ENCODE assay signal across 25 cellular contexts in genomic region chr2:139007130-139007529, GRCh38.
"Had no signal": no experiment of that assay in that cellular context is flagged by ENCODE, and none has a peak within 500 bp of the region (broad histone marks: within the 10 kb centered on the region; RNA-seq: fewer than 3 reads in every experiment).

No MANE protein-coding gene starts in this region.

- H3K9me3 Mint-ChIP-seq: nephron progenitor cell; stimulated activated memory B cell treated with anti-CD40 and anti-IgM and Interleukin-4, amounts not matched to agents 10 μg/mL and 1 μg/mL and 100 μg/mL, for 72 hours had no signal

- DNase-seq: naive B cell; naive thymus-derived CD8-positive, alpha-beta T cell; nephron progenitor cell; occipital lobe; ovary; posterior cingulate gyrus; psoas muscle; right cardiac atrium; right lobe of liver; spleen; stimulated activated CD4-positive, alpha-beta T cell treated with anti-CD3 and anti-CD28 coated beads, Interleukin-12 subunit alpha, Interleukin-12 subunit beta, amount 100 ng/mL, for 4 hours; stimulated activated CD4-positive, alpha-beta T cell treated with anti-CD3 and anti-CD28 coated beads, Interleukin-1b, Interleukin-23, amount 100 ng/mL, for 48 hours; stimulated activated CD4-positive, alpha-beta T cell treated with anti-CD3 and anti-CD28 coated beads, Interleukin-4, amount 100 ng/mL, for 1 hour; stimulated activated CD4-positive, alpha-beta T cell treated with anti-CD3 and anti-CD28 coated beads, Interleukin-4, amount 100 ng/mL, for 4 hours; stimulated activated CD8-positive, alpha-beta memory T cell treated with anti-CD3 and anti-CD28 coated beads, Interleukin-4, amount 100 ng/mL, for 48 hours; stimulated activated naive CD4-positive, alpha-beta T cell; stimulated activated naive CD8-positive, alpha-beta T cell treated with anti-CD3 and anti-CD28 coated beads, Interleukin-15, amount 100 ng/mL, for 72 hours; stimulated activated naive CD8-positive, alpha-beta T cell treated with anti-CD3 and anti-CD28 coated beads, Interleukin-15, Interleukin-2, amounts not matched to agents 100 U/mL and 50 U/mL, for 24 hours; thyroid gland; trophoblast cell; upper lobe of left lung had no signal

- H3K27me3 Mint-ChIP-seq: naive B cell; naive thymus-derived CD8-positive, alpha-beta T cell; natural killer cell treated with Interleukin-12 subunit alpha and Interleukin-12 subunit beta and Interleukin-15 and Interleukin-18, amount 100 ng/mL, for 72 hours; progenitor cell of endocrine pancreas; stimulated activated memory B cell treated with anti-CD40 and anti-IgM and Interleukin-4, amounts not matched to agents 10 μg/mL and 1 μg/mL and 100 μg/mL, for 72 hours; stimulated activated naive CD8-positive, alpha-beta T cell treated with anti-CD3 and anti-CD28 coated beads, Interleukin-15, amount 100 ng/mL, for 72 hours had no signal

- ATAC-seq: naive thymus-derived CD8-positive, alpha-beta T cell; natural killer cell treated with Interleukin-12 subunit alpha and Interleukin-12 subunit beta and Interleukin-15 and Interleukin-18, amount 100 ng/mL, for 72 hours; psoas muscle; right cardiac atrium; right lobe of liver; stimulated activated memory B cell treated with anti-CD40 and anti-IgM and Interleukin-4, amounts not matched to agents 10 μg/mL and 1 μg/mL and 100 μg/mL, for 72 hours; stimulated activated naive CD8-positive, alpha-beta T cell treated with anti-CD3 and anti-CD28 coated beads, Interleukin-15, amount 100 ng/mL, for 72 hours; stimulated activated naive CD8-positive, alpha-beta T cell treated with anti-CD3 and anti-CD28 coated beads, Interleukin-15, Interleukin-2, amounts not matched to agents 100 U/mL and 50 U/mL, for 24 hours had no signal

- H3K36me3 Mint-ChIP-seq: naive B cell; naive thymus-derived CD8-positive, alpha-beta T cell; natural killer cell treated with Interleukin-12 subunit alpha and Interleukin-12 subunit beta and Interleukin-15 and Interleukin-18, amount 100 ng/mL, for 72 hours; stimulated activated memory B cell treated with anti-CD40 and anti-IgM and Interleukin-4, amounts not matched to agents 10 μg/mL and 1 μg/mL and 100 μg/mL, for 72 hours had no signal

- H3K4me1 Mint-ChIP-seq: naive B cell; naive thymus-derived CD8-positive, alpha-beta T cell; nephron progenitor cell; neural crest cell; stimulated activated memory B cell treated with anti-CD40 and anti-IgM and Interleukin-4, amounts not matched to agents 10 μg/mL and 1 μg/mL and 100 μg/mL, for 72 hours; stimulated activated naive CD8-positive, alpha-beta T cell treated with anti-CD3 and anti-CD28 coated beads, Interleukin-15, amount 100 ng/mL, for 72 hours had no signal

- H3K4me3 Mint-ChIP-seq: naive B cell; naive thymus-derived CD8-positive, alpha-beta T cell; natural killer cell treated with Interleukin-12 subunit alpha and Interleukin-12 subunit beta and Interleukin-15 and Interleukin-18, amount 100 ng/mL, for 72 hours; nephron progenitor cell; neural crest cell; stimulated activated memory B cell treated with anti-CD40 and anti-IgM and Interleukin-4, amounts not matched to agents 10 μg/mL and 1 μg/mL and 100 μg/mL, for 72 hours; stimulated activated naive CD8-positive, alpha-beta T cell treated with anti-CD3 and anti-CD28 coated beads, Interleukin-15, amount 100 ng/mL, for 72 hours had no signal
